Comparison of ENCODE assay signal across 17 cellular contexts in genomic region chr22:25930710-25931353, GRCh38.
DNase-seq lines count a peak whose midpoint lies in the region; ATAC-seq and TF ChIP-seq lines count a peak whose summit lies in the region.
"Had no signal": no experiment of that assay in that cellular context is flagged by ENCODE, and none has a peak within 500 bp of the region (broad histone marks: within the 10 kb centered on the region; RNA-seq: fewer than 3 reads in every experiment).

No MANE protein-coding gene starts in this region.

- no peaks in the 10 kb centered on the region for H3K36me3 ChIP-seq in gastroesophageal sphincter
- H3K36me3 ChIP-seq: SJSA1, transverse colon had no signal

- WGBS in gastroesophageal sphincter (ENCODE audit: low coverage in 1 of 2), 2 donors, result 32 to 33% methylated on average over 5 to 8 of the region's 10 CpGs

- DNase-seq in NCI-H2196 (lab: John Stamatoyannopoulos, UW; ENCODE audit: unreplicated experiment) (peak; percentile 2), NCI-H2196 treated with DMSO at 0.1 percent for 48 hours (lab: John Stamatoyannopoulos, UW; ENCODE audit: unreplicated experiment) (no peak), NCI-H2107 treated with DMSO at 0.1 percent for 48 hours (lab: John Stamatoyannopoulos, UW; ENCODE audit: unreplicated experiment) (peak; percentile 75), SHP77 (lab: John Stamatoyannopoulos, UW) (peak; percentile 84 to 87), posterior cingulate gyrus (no peak), kidney tubule cell (ENCODE audit: low spot score) (no peak)
- DNase-seq: 8988T; activated CD4-positive, alpha-beta T cell treated with anti-CD3 and anti-CD28 coated beads for 4 hours; C1 segment of cervical spinal cord; DND-41; small intestine; transverse colon had no signal

- TF ChIP-seq EP300 in gastroesophageal sphincter (IDR thresholded peaks at IDR 0.05), result no peak

- peaks cover 96% of the 10 kb centered on the region for H3K27me3 ChIP-seq in gastroesophageal sphincter

- no peak overlapping the region for H3K4me3 ChIP-seq in gastroesophageal sphincter
- H3K4me3 ChIP-seq: lung, SJSA1, transverse colon had no signal

- TF ChIP-seq CTCF in gastroesophageal sphincter (IDR thresholded peaks at IDR 0.05), result no peak

- no peak overlapping the region for H3K27ac ChIP-seq in gastroesophageal sphincter
- H3K27ac ChIP-seq: SJSA1, transverse colon had no signal

- H3K4me1 ChIP-seq in gastroesophageal sphincter, result no peaks in the 10 kb centered on the region
- H3K4me1 ChIP-seq: SJSA1, transverse colon had no signal

- peaks cover 0 to 16% (median 0%) of the 10 kb centered on the region in 3 donors for H3K9me3 ChIP-seq in gastroesophageal sphincter
- H3K9me3 ChIP-seq: SJSA1, transverse colon had no signal

- no peak for TF ChIP-seq POLR2A in gastroesophageal sphincter (IDR thresholded peaks at IDR 0.05)

- no peak for ATAC-seq in GM18517 (IDR thresholded peaks at IDR 0.05; ENCODE audit: unreplicated experiment)
- no peak for ATAC-seq in gastroesophageal sphincter
- ATAC-seq: stimulated activated effector memory CD8-positive, alpha-beta T cell treated with anti-CD3 and anti-CD28 coated beads, Interleukin-12 subunit alpha, Interleukin-12 subunit beta, amount 100 ng/mL, for 72 hours had no signal

- intact Hi-C loops in posterior cingulate gyrus (cut with DNase I), result no loop called here

Comparison
In these comparisons a context has a peak if more than half of its experiments do, and no peak if none do; other contexts are left out.
1. DNase-seq: peak in NCI-H2196 (single experiment), NCI-H2107 treated with DMSO at 0.1 percent for 48 hours (single experiment) and SHP77 (2 of 2); none in NCI-H2196 treated with DMSO at 0.1 percent for 48 hours (single experiment), posterior cingulate gyrus (0 of 10) and kidney tubule cell (single experiment).